11 cellular contexts compared by ENCODE assay signal in genomic region chr22:45934659-45935341, GRCh38. TPM values are rescaled to one million over a fixed set of nuclear protein-coding genes. Genes with fewer than 3 reads are reported as not detected.
DNase-seq lines count a peak whose midpoint lies in the region; ATAC-seq and TF ChIP-seq lines count a peak whose summit lies in the region.
"Had no signal": no experiment of that assay in that cellular context is flagged by ENCODE, and none has a peak within 500 bp of the region (broad histone marks: within the 10 kb centered on the region; RNA-seq: fewer than 3 reads in every experiment).

No MANE protein-coding gene starts in this region.

- H3K4me3 Mint-ChIP-seq in activated naive CD8-positive, alpha-beta T cell treated with anti-CD3 and anti-CD28 coated beads, Interleukin-2, amount 50 U/mL, for 24 hours = no peak overlapping the region
- no peak overlapping the region for H3K4me3 Mint-ChIP-seq in activated T-helper 1 cell treated with anti-CD3 and anti-CD28 coated beads, Interleukin-12 subunit alpha, Interleukin-12 subunit beta, Interleukin-2, Interleukin-4 antibody, amounts not matched to agents 30 ng/mL and 10 ng/mL and 1 ng/mL, durations not matched to agents 14 hours and 24 hours and 36 hours

- ATAC-seq in activated naive CD8-positive, alpha-beta T cell treated with anti-CD3 and anti-CD28 coated beads, Interleukin-2, amount 50 U/mL, for 24 hours = no peak
- ATAC-seq in HG02938 (IDR thresholded peaks at IDR 0.05; ENCODE audit: unreplicated experiment) = no peak
- no peak for ATAC-seq in activated naive CD4-positive, alpha-beta T cell treated with anti-CD3 and anti-CD28 coated beads, Interleukin-2, amount 50 U/mL, for 72 hours
- ATAC-seq: right cardiac atrium had no signal

- H3K9me3 Mint-ChIP-seq in activated naive CD8-positive, alpha-beta T cell treated with anti-CD3 and anti-CD28 coated beads, Interleukin-2, amount 50 U/mL, for 24 hours = no peaks in the 10 kb centered on the region
- H3K9me3 Mint-ChIP-seq in activated T-helper 1 cell treated with anti-CD3 and anti-CD28 coated beads, Interleukin-12 subunit alpha, Interleukin-12 subunit beta, Interleukin-2, Interleukin-4 antibody, amounts not matched to agents 30 ng/mL and 10 ng/mL and 1 ng/mL, durations not matched to agents 14 hours and 24 hours and 36 hours = no peaks in the 10 kb centered on the region
- no peaks in the 10 kb centered on the region for H3K9me3 Mint-ChIP-seq in activated naive CD4-positive, alpha-beta T cell treated with anti-CD3 and anti-CD28 coated beads, Interleukin-2, amount 50 U/mL, for 72 hours

- no peak for TF ChIP-seq CTCF in HFF-Myc (IDR thresholded peaks at IDR 0.05; ENCODE audit: low read depth, low read length, missing control alignments)

- no peak overlapping the region for H3K27ac Mint-ChIP-seq in activated naive CD8-positive, alpha-beta T cell treated with anti-CD3 and anti-CD28 coated beads, Interleukin-2, amount 50 U/mL, for 24 hours
- H3K27ac Mint-ChIP-seq in activated T-helper 1 cell treated with anti-CD3 and anti-CD28 coated beads, Interleukin-12 subunit alpha, Interleukin-12 subunit beta, Interleukin-2, Interleukin-4 antibody, amounts not matched to agents 30 ng/mL and 10 ng/mL and 1 ng/mL, durations not matched to agents 14 hours and 24 hours and 36 hours = no peak overlapping the region
- no peak overlapping the region for H3K27ac Mint-ChIP-seq in activated naive CD4-positive, alpha-beta T cell treated with anti-CD3 and anti-CD28 coated beads, Interleukin-2, amount 50 U/mL, for 72 hours

- DNase-seq in AG08395 (ENCODE audit: low spot score) (peak; percentile 83), HFF-Myc (ENCODE audit: extremely low read depth, low read depth) (peak; percentile 55), amniotic epithelial cell (ENCODE audit: low read depth) (peak; percentile 59), kidney tubule cell (ENCODE audit: low spot score) (peak; percentile 99)
- DNase-seq in activated naive CD8-positive, alpha-beta T cell treated with anti-CD3 and anti-CD28 coated beads, Interleukin-2, amount 50 U/mL, for 24 hours = no peak
- no peak for DNase-seq in activated T-helper 1 cell treated with anti-CD3 and anti-CD28 coated beads, Interleukin-12 subunit alpha, Interleukin-12 subunit beta, Interleukin-2, Interleukin-4 antibody, amounts not matched to agents 30 ng/mL and 10 ng/mL and 1 ng/mL, durations not matched to agents 14 hours and 24 hours and 36 hours (ENCODE audit: low spot score)
- no peak for DNase-seq in activated naive CD4-positive, alpha-beta T cell treated with anti-CD3 and anti-CD28 coated beads, Interleukin-2, amount 50 U/mL, for 72 hours (ENCODE audit: low spot score in 2 of 2)
- DNase-seq: NCI-H1930, transverse colon had no signal

- H3K27me3 Mint-ChIP-seq in activated naive CD8-positive, alpha-beta T cell treated with anti-CD3 and anti-CD28 coated beads, Interleukin-2, amount 50 U/mL, for 24 hours = peaks cover 23% of the 10 kb centered on the region
- H3K27me3 Mint-ChIP-seq in activated T-helper 1 cell treated with anti-CD3 and anti-CD28 coated beads, Interleukin-12 subunit alpha, Interleukin-12 subunit beta, Interleukin-2, Interleukin-4 antibody, amounts not matched to agents 30 ng/mL and 10 ng/mL and 1 ng/mL, durations not matched to agents 14 hours and 24 hours and 36 hours (ENCODE audit: insufficient read depth) = peaks cover 1% of the 10 kb centered on the region

- intact Hi-C loops in activated T-helper 1 cell treated with anti-CD3 and anti-CD28 coated beads, Interleukin-12 subunit alpha, Interleukin-12 subunit beta, Interleukin-2, Interleukin-4 antibody, amounts not matched to agents 30 ng/mL and 10 ng/mL and 1 ng/mL, durations not matched to agents 14 hours and 24 hours and 36 hours (cut with micrococcal nuclease) = no loop called here

- peak overlapping the region; percentile 17 for H3K4me3 ChIP-seq in HFF-Myc (replicated peaks; ENCODE audit: low read depth, low read length)
- H3K4me3 ChIP-seq: transverse colon had no signal

- no peaks in the 10 kb centered on the region for H3K36me3 Mint-ChIP-seq in activated naive CD8-positive, alpha-beta T cell treated with anti-CD3 and anti-CD28 coated beads, Interleukin-2, amount 50 U/mL, for 24 hours (ENCODE audit: low read depth)
- no peaks in the 10 kb centered on the region for H3K36me3 Mint-ChIP-seq in activated T-helper 1 cell treated with anti-CD3 and anti-CD28 coated beads, Interleukin-12 subunit alpha, Interleukin-12 subunit beta, Interleukin-2, Interleukin-4 antibody, amounts not matched to agents 30 ng/mL and 10 ng/mL and 1 ng/mL, durations not matched to agents 14 hours and 24 hours and 36 hours (ENCODE audit: low read depth)
- H3K36me3 Mint-ChIP-seq in activated naive CD4-positive, alpha-beta T cell treated with anti-CD3 and anti-CD28 coated beads, Interleukin-2, amount 50 U/mL, for 72 hours = no peaks in the 10 kb centered on the region

- H3K4me1 Mint-ChIP-seq in activated naive CD8-positive, alpha-beta T cell treated with anti-CD3 and anti-CD28 coated beads, Interleukin-2, amount 50 U/mL, for 24 hours = no peaks in the 10 kb centered on the region
- no peaks in the 10 kb centered on the region for H3K4me1 Mint-ChIP-seq in activated T-helper 1 cell treated with anti-CD3 and anti-CD28 coated beads, Interleukin-12 subunit alpha, Interleukin-12 subunit beta, Interleukin-2, Interleukin-4 antibody, amounts not matched to agents 30 ng/mL and 10 ng/mL and 1 ng/mL, durations not matched to agents 14 hours and 24 hours and 36 hours (ENCODE audit: low read depth)

RNA-seq across cellular contexts. Expression of gene WNT7B, which starts 42.2 kb away (rescaled TPM):
- total RNA-seq in activated T-helper 1 cell treated with anti-CD3 and anti-CD28 coated beads, Interleukin-12 subunit alpha, Interleukin-12 subunit beta, Interleukin-2, Interleukin-4 antibody, amounts not matched to agents 30 ng/mL and 10 ng/mL and 1 ng/mL, durations not matched to agents 14 hours and 24 hours and 36 hours = not detected in 2 replicates
- under 1 TPM in 1 of 2 donors, not detected in 1; 0.05 TPM for total RNA-seq in activated naive CD4-positive, alpha-beta T cell treated with anti-CD3 and anti-CD28 coated beads, Interleukin-2, amount 50 U/mL, for 72 hours
- total RNA-seq: right cardiac atrium, transverse colon had no signal

Comparison
In these comparisons a context has a peak if more than half of its experiments do, and no peak if none do; other contexts are left out.
1. DNase-seq: peak in AG08395 (single experiment), HFF-Myc (single experiment), amniotic epithelial cell (single experiment) and kidney tubule cell (single experiment); none in activated naive CD8-positive, alpha-beta T cell treated with anti-CD3 and anti-CD28 coated beads, Interleukin-2, amount 50 U/mL, for 24 hours (single experiment), activated T-helper 1 cell treated with anti-CD3 and anti-CD28 coated beads, Interleukin-12 subunit alpha, Interleukin-12 subunit beta, Interleukin-2, Interleukin-4 antibody, amounts not matched to agents 30 ng/mL and 10 ng/mL and 1 ng/mL, durations not matched to agents 14 hours and 24 hours and 36 hours (single experiment) and activated naive CD4-positive, alpha-beta T cell treated with anti-CD3 and anti-CD28 coated beads, Interleukin-2, amount 50 U/mL, for 72 hours (0 of 2).